Comparison of ENCODE assay signal across 8 cellular contexts in the genomic region with DNA sequence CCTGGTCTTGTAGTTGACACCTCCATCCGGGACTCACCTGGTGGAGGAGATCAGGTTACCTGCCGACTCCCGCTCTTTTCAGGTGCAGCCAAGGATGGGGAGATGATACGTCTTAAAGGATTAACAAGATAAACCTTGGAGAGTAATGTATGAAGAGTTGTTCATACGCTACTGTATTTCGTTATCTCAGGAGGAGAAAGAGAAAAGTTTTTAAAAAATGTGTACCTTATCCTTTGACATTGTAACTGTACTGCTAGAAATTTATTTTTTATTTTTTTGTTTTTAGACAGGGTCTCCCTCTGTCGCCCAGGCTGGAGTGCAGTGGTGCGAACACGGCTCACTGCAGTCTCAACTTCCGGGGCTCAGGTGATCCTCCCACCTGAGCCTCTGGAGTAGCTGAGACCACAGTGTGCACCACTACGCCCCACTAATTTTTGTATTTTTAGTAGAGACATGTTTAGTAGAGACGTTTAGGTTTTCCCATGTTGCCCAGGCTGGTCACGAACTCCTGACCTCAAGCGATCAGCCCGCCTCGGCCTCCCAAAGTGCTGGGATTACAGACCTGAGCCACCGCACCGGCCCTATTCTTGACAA. TPM values are rescaled to one million over a fixed set of nuclear protein-coding genes. Genes with fewer than 3 reads are reported as not detected.
DNase-seq lines count a peak whose midpoint lies in the region; ATAC-seq and TF ChIP-seq lines count a peak whose summit lies in the region.

No MANE protein-coding gene starts in this region.

- ATAC-seq in HG03045 (IDR thresholded peaks at IDR 0.05; ENCODE audit: unreplicated experiment) (peak; percentile 4), memory B cell (ENCODE audit: low read depth) (no peak), HG03025 (IDR thresholded peaks at IDR 0.05; ENCODE audit: low FRiP score, unreplicated experiment) (no peak), HG03460 (IDR thresholded peaks at IDR 0.05; ENCODE audit: unreplicated experiment) (no peak), HG03439 (IDR thresholded peaks at IDR 0.05; ENCODE audit: unreplicated experiment) (no peak)

- peak overlapping the region; percentile 52 for H3K27ac ChIP-seq in AG04450 (ENCODE audit: low read depth, low read length)

- no peaks in the 10 kb centered on the region for H3K9me3 ChIP-seq in AG04450 (ENCODE audit: control insufficient read depth, insufficient read depth, low read length)

- peak overlapping the region; percentile 75 for H3K4me3 ChIP-seq in AG04450 (ENCODE audit: low read depth, low read length)
- peak overlapping the region; percentile 66 for H3K4me3 ChIP-seq in astrocyte of the cerebellum (ENCODE audit: low read depth, low read length)

- TF ChIP-seq CTCF in AG04450 (IDR thresholded peaks at IDR 0.05; ENCODE audit: low read depth, low read length) (no peak), astrocyte of the cerebellum (IDR thresholded peaks at IDR 0.05; ENCODE audit: low read depth, low read length, missing control alignments) (no peak), GM10266 (IDR thresholded peaks at IDR 0.05; ENCODE audit: control insufficient read depth, insufficient read depth, low read depth, missing control alignments) (no peak)

- H3K9me3 Mint-ChIP-seq in memory B cell: no peaks in the 10 kb centered on the region

- H3K27me3 ChIP-seq in AG04450 (ENCODE audit: control insufficient read depth, insufficient read depth, low read length): no peaks in the 10 kb centered on the region

- peaks cover 1% of the 10 kb centered on the region for H3K36me3 Mint-ChIP-seq in memory B cell

- DNase-seq in AG04450 (ENCODE audit: low read depth, low spot score) (no peak), astrocyte of the cerebellum (ENCODE audit: low read depth) (no peak), memory B cell (ENCODE audit: low spot score in 2 of 2) (no peak), GM10266 (ENCODE audit: extremely low spot score) (no peak)

- in situ Hi-C loops in astrocyte of the cerebellum (cut with HindIII; ENCODE audit: low sequenced_read_pairs): no loop called here

- peaks cover 11% of the 10 kb centered on the region for H3K4me1 Mint-ChIP-seq in memory B cell

- peak overlapping the region; percentile 97 for H3K4me3 Mint-ChIP-seq in memory B cell

- POLR2A ChIA-PET in AG04450 (lab: Yijun Ruan, JAX): interaction anchor here (1.0 to 1.6 kb wide), 3 partner anchors 17 to 86 kb away, joined by 3 to 19 read pairs (median 3); no protein-coding TSS in a partner anchor

- CTCF ChIA-PET in AG04450 (lab: Charles Lee): no interaction called here

- no peaks in the 10 kb centered on the region for H3K27me3 Mint-ChIP-seq in memory B cell

- no peak overlapping the region for H3K27ac Mint-ChIP-seq in memory B cell

RNA-seq across cellular contexts. Expression of a gene that starts 0.8 kb away (rescaled TPM):
- polyA plus RNA-seq in AG04450 (2011; rRNA removed): 130 and 147 TPM in 2 replicates
- 207 and 286 TPM in 2 replicates for polyA minus RNA-seq in AG04450 (2011; rRNA and poly(A)+ RNA removed)
